Comparison of ENCODE assay signal across 16 cellular contexts in the genomic region with DNA sequence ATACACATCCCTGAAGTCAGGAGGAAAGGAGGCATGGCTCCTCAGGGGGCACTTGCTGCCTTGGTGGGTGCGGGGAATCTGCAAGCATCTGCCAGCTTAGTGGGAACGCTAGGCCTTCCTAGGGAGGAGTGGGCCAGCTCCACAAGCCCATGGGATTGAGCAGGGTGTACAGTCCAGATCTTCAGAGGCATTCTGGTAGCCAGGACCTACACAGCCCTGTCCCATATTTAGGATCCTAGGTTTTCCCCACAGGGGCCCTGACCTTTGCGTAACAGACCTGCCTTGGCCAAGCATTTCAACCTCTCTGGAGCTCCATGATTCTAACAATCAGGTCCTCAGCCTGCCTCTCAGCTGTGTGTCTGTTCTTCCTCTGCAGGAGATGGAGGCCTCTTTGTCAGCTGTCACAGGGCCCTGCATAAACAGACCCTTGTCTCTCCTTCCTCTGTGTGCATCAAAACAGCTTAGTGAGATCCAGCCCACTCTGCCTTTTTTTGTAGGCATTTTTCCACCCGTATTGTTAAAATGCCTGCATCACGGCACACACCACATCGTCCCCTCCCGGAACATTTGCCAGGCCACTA.
A peak's percentile ranks its signal among the peaks of the same experiment; 100 is the strongest.
DNase-seq lines count a peak whose midpoint lies in the region; ATAC-seq and TF ChIP-seq lines count a peak whose summit lies in the region.
"Had no signal": no experiment of that assay in that cellular context is flagged by ENCODE, and none has a peak within 500 bp of the region (broad histone marks: within the 10 kb centered on the region; RNA-seq: fewer than 3 reads in every experiment).

No MANE protein-coding gene starts in this region.

- H3K4me1 Mint-ChIP-seq in Calu3 (ENCODE audit: low read depth, unreplicated experiment) (peaks cover 67% of the 10 kb centered on the region), progenitor cell of endocrine pancreas (ENCODE audit: low read depth) (peaks cover 50% of the 10 kb centered on the region)

- no peak overlapping the region for H3K9ac ChIP-seq in MM.1S (ENCODE audit: low read length)

- no peaks in the 10 kb centered on the region for H3K27me3 ChIP-seq in RWPE2 (ENCODE audit: insufficient read depth, poor library complexity, severe bottlenecking)
- H3K27me3 ChIP-seq in MM.1S (replicated peaks; ENCODE audit: insufficient read depth, low read length): no peaks in the 10 kb centered on the region

- H3K79me2 ChIP-seq in MM.1S (ENCODE audit: low read length): no peaks in the 10 kb centered on the region

- H3K4me3 Mint-ChIP-seq in Calu3 (ENCODE audit: low read depth, unreplicated experiment) (no peak overlapping the region), progenitor cell of endocrine pancreas (ENCODE audit: low read depth) (no peak overlapping the region)

- no peak overlapping the region for H3K4me2 ChIP-seq in MM.1S (ENCODE audit: low read depth, low read length)

- H3K9me3 ChIP-seq in RWPE2 (ENCODE audit: severe bottlenecking): no peaks in the 10 kb centered on the region
- no peaks in the 10 kb centered on the region for H3K9me3 ChIP-seq in MM.1S (replicated peaks; ENCODE audit: insufficient read depth, low read length)

- no peaks in the 10 kb centered on the region for H3K27me3 Mint-ChIP-seq in Calu3 (ENCODE audit: unreplicated experiment)
- H3K27me3 Mint-ChIP-seq in progenitor cell of endocrine pancreas: no peaks in the 10 kb centered on the region

- no peaks in the 10 kb centered on the region for H3K9me2 ChIP-seq in MM.1S (replicated peaks; ENCODE audit: insufficient read depth, low read length)

- H3K27ac Mint-ChIP-seq in Calu3 (ENCODE audit: unreplicated experiment) (peak overlapping the region; percentile 96), progenitor cell of endocrine pancreas (peak overlapping the region; percentile 70)

- H3K36me3 Mint-ChIP-seq in Calu3 (ENCODE audit: insufficient read depth, unreplicated experiment) (no peaks in the 10 kb centered on the region), progenitor cell of endocrine pancreas (ENCODE audit: insufficient read depth) (no peaks in the 10 kb centered on the region)

- H3K4me1 ChIP-seq in RWPE2 (ENCODE audit: insufficient read depth, poor library complexity, severe bottlenecking) (peaks cover 18% of the 10 kb centered on the region), MM.1S (ENCODE audit: low read length) (peaks cover 8% of the 10 kb centered on the region)

- intact Hi-C loops in Calu3 (cut with micrococcal nuclease; ENCODE audit: unreplicated experiment): no loop called here

- BruUV-seq in Calu3 (replicated peaks; lab: Mats Ljungman, UMichigan): no TSS peak

- H3F3A ChIP-seq in MM.1S (ENCODE audit: insufficient read depth, low read length): peaks cover under 1% of the 10 kb centered on the region; the same call in 1 of the 2 replicates

- CTCF ChIA-PET in Calu3 (lab: Charles Lee): no interaction called here

- H3K4me3 ChIP-seq in RWPE2 (ENCODE audit: severe bottlenecking) (no peak overlapping the region), MM.1S (ENCODE audit: low read length) (no peak overlapping the region)

- TF ChIP-seq CTCF in Calu3 (IDR thresholded peaks at IDR 0.05; ENCODE audit: unreplicated experiment): no peak
- TF ChIP-seq CTCF in RWPE2 (IDR thresholded peaks at IDR 0.05; ENCODE audit: poor library complexity, severe bottlenecking): no peak
- TF ChIP-seq CTCF in progenitor cell of endocrine pancreas (IDR thresholded peaks at IDR 0.05; ENCODE audit: unreplicated experiment): no peak
- no peak for TF ChIP-seq CTCF in MM.1S (IDR thresholded peaks at IDR 0.05; ENCODE audit: low read length)

- DNase-seq in Calu3: no peak
- no peak for DNase-seq in RWPE2 (ENCODE audit: low spot score)
- peak; percentile 38 for DNase-seq in islet precursor cell
- DNase-seq in progenitor cell of endocrine pancreas (ENCODE audit: low spot score, unreplicated experiment): no peak
- no peak for DNase-seq in SHP77 treated with DMSO at 0.1 percent for 48 hours (lab: John Stamatoyannopoulos, UW)
- no peak for DNase-seq in NCI-H526 (lab: John Stamatoyannopoulos, UW)
- no peak for DNase-seq in MM.1S
- DNase-seq: COR-L47, DMS53, NCI-H1436, NCI-H2029, NCI-H226, NCI-H526 treated with DMSO at 0.1 percent for 48 hours had no signal

- no peak for ATAC-seq in RWPE2 (ENCODE audit: low read depth)
- no peak for ATAC-seq in HG02763 (IDR thresholded peaks at IDR 0.05; ENCODE audit: unreplicated experiment)
- ATAC-seq: HCT116 had no signal

- no peaks in the 10 kb centered on the region for H3K9me3 Mint-ChIP-seq in Calu3 (ENCODE audit: low read depth, unreplicated experiment)
- H3K9me3 Mint-ChIP-seq in progenitor cell of endocrine pancreas (ENCODE audit: low read depth): no peaks in the 10 kb centered on the region

- H3K27ac ChIP-seq in RWPE2 (ENCODE audit: poor library complexity, severe bottlenecking): peak overlapping the region; percentile 94
- H3K27ac ChIP-seq in MM.1S (ENCODE audit: low read length): no peak overlapping the region
- H3K27ac ChIP-seq: HL-60 had no signal

- H4K20me1 ChIP-seq in MM.1S (ENCODE audit: insufficient read depth, low read length): no peaks in the 10 kb centered on the region

- H3K36me3 ChIP-seq in RWPE2 (ENCODE audit: low read depth) (no peaks in the 10 kb centered on the region), MM.1S (replicated peaks; ENCODE audit: insufficient read depth, low read length) (no peaks in the 10 kb centered on the region)

- H2AFZ ChIP-seq in MM.1S (ENCODE audit: low read length): no peak overlapping the region
